Comparison of ENCODE assay signal across 8 cellular contexts in genomic region chr12:2691001-2691339, GRCh38.
DNase-seq lines count a peak whose midpoint lies in the region; ATAC-seq and TF ChIP-seq lines count a peak whose summit lies in the region.

No MANE protein-coding gene starts in this region.

- no peaks in the 10 kb centered on the region for H3K36me3 Mint-ChIP-seq in immature natural killer cell

- H3K27ac Mint-ChIP-seq in immature natural killer cell = peak overlapping the region; percentile 70 to 95 (median 91)

- ATAC-seq in GM21390 (IDR thresholded peaks at IDR 0.05; ENCODE audit: unreplicated experiment) (peak; percentile 37), HG03469 (IDR thresholded peaks at IDR 0.05; ENCODE audit: unreplicated experiment) (no peak)

- H3K4me3 Mint-ChIP-seq in immature natural killer cell = peak overlapping the region; percentile 90 to 99 (median 94)

- peak overlapping the region; percentile 42 for H3K4me3 ChIP-seq in AG04449 (ENCODE audit: low read depth, low read length)

- TF ChIP-seq CTCF in AG04449 (IDR thresholded peaks at IDR 0.05; ENCODE audit: insufficient read depth, low read length, missing control alignments) = peak; percentile 14

- peaks cover 10 to 12% (median 11%) of the 10 kb centered on the region in 3 donors for H3K27me3 Mint-ChIP-seq in immature natural killer cell (ENCODE audit: low read depth in 3 of 3)

- DNase-seq in AG04449 (ENCODE audit: low read depth, low spot score) (no peak), NCI-H69 (lab: John Stamatoyannopoulos, UW) (peak; percentile 49), immature natural killer cell (peak; percentile 69 to 77 (median 77)), HPDE6-E6E7 (ENCODE audit: extremely low spot score) (no peak)
- DNase-seq in activated effector memory CD4-positive, alpha-beta T cell treated with Interleukin-2 at 50 U/mL for 16 hours = peak; percentile 36
- DNase-seq in stimulated activated CD4-positive, alpha-beta T cell treated with anti-CD3 and anti-CD28 coated beads, TNF-alpha, amount 100 ng/mL, for 24 hours (ENCODE audit: low read depth in 3 of 3) = peak in 2 of 3 experiments; percentile 26 to 58

- CTCF ChIA-PET in AG04449 (lab: Yijun Ruan, JAX) = interaction anchor here (1.3 kb wide), 1 partner anchor 8 kb away, joined by 4 read pairs; no protein-coding TSS in a partner anchor

- POLR2A ChIA-PET in AG04449 (lab: Yijun Ruan, JAX) = no interaction called here

- peaks cover 50 to 57% of the 10 kb centered on the region in 2 donors for H3K4me1 Mint-ChIP-seq in immature natural killer cell

- peaks cover 0 to 1% (median 0%) of the 10 kb centered on the region in 6 donors for H3K9me3 Mint-ChIP-seq in immature natural killer cell

Comparison
In these comparisons a context has a peak if more than half of its experiments do, and no peak if none do; other contexts are left out.
1. DNase-seq: peak in NCI-H69 (single experiment), activated effector memory CD4-positive, alpha-beta T cell treated with Interleukin-2 at 50 U/mL for 16 hours (single experiment), immature natural killer cell (3 of 3) and stimulated activated CD4-positive, alpha-beta T cell treated with anti-CD3 and anti-CD28 coated beads, TNF-alpha, amount 100 ng/mL, for 24 hours (2 of 3); none in AG04449 (single experiment) and HPDE6-E6E7 (single experiment).